ENCODE assay signal across 1 cellular context in genomic region chr17:58402047-58402446, GRCh38.
TF ChIP-seq lines count a peak whose summit lies in the region.

No MANE protein-coding gene starts in this region.

TF ChIP-seq in A549, 52 proteins besides CTCF, POLR2A, EP300 and RAD21:
- no peak for TF ChIP-seq ZNF302 (CRISPR knock-in tag; IDR thresholded peaks at IDR 0.05)
- TF ChIP-seq NR3C1 (IDR thresholded peaks at IDR 0.05), result no peak
